In genomic region chr3:125256675-125257074, GRCh38 we compare ENCODE assay signal across 1 cellular context.
TF ChIP-seq lines count a peak whose summit lies in the region.

No MANE protein-coding gene starts in this region.

TF ChIP-seq in K562, 482 proteins besides CTCF, POLR2A, EP300 and RAD21:
- no peak for TF ChIP-seq CHD7 (IDR thresholded peaks at IDR 0.05; ENCODE audit: low read depth, low read length)
- peak; percentile 42 for TF ChIP-seq RBM25 (IDR thresholded peaks at IDR 0.05; ENCODE audit: low read depth, low read length, severe bottlenecking)
- no peak for TF ChIP-seq POLR2AphosphoS2 (IDR thresholded peaks at IDR 0.05; ENCODE audit: low read length)
